In the genomic region with DNA sequence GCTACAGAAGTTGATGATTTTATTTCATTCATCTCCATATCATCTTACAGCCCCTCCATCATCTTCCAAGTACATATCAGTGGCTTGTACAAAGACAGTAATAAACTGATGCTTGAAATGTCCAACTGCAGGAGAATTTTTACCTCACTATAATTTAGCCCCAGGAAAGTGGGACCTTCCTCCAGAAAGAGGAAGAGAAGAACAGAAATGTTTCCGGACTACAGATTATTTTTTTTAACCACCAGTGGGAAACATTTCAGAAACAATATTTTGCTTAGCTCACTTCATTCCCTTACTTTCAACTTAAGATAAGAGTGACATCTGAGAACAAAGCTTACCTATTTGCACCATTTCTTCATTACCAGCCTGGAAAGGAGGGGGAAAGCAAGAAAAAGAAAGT, we compare ENCODE assay signal across 11 cellular contexts. TPM values are rescaled to one million over a fixed set of nuclear protein-coding genes. Genes with fewer than 3 reads are reported as not detected.
DNase-seq lines count a peak whose midpoint lies in the region; ATAC-seq and TF ChIP-seq lines count a peak whose summit lies in the region.
"Had no signal": no experiment of that assay in that cellular context is flagged by ENCODE, and none has a peak within 500 bp of the region (broad histone marks: within the 10 kb centered on the region; RNA-seq: fewer than 3 reads in every experiment).

No MANE protein-coding gene starts in this region.

- no peak for TF ChIP-seq POLR2A in suprapubic skin (IDR thresholded peaks at IDR 0.05)

- H3K27ac ChIP-seq in thoracic aorta (peak overlapping the region; percentile 61 to 78), suprapubic skin (no peak overlapping the region)

- TF ChIP-seq CTCF in astrocyte of the cerebellum (IDR thresholded peaks at IDR 0.05; ENCODE audit: low read depth, low read length, missing control alignments) (no peak), kidney epithelial cell (IDR thresholded peaks at IDR 0.05; ENCODE audit: insufficient read depth, low read length, poor library complexity, severe bottlenecking) (no peak), thoracic aorta (IDR thresholded peaks at IDR 0.05) (no peak), suprapubic skin (IDR thresholded peaks at IDR 0.05) (no peak)

- DNase-seq in Kasumi-1 (lab: John Stamatoyannopoulos, UW) = peak; percentile 37 to 47
- no peak for DNase-seq in astrocyte of the cerebellum (ENCODE audit: low read depth)
- DNase-seq in kidney epithelial cell (ENCODE audit: low read depth) = no peak
- DNase-seq in thoracic aorta (ENCODE audit: low spot score) = no peak
- no peak for DNase-seq in activated effector memory CD4-positive, alpha-beta T cell treated with anti-CD3 and anti-CD28 coated beads, Interleukin-2, amount 50 U/mL, for 16 hours
- no peak for DNase-seq in suprapubic skin (ENCODE audit: low spot score in 2 of 2)
- no peak for DNase-seq in NCI-H1436 (lab: John Stamatoyannopoulos, UW)
- DNase-seq: activated CD8-positive, alpha-beta memory T cell treated with anti-CD3 and anti-CD28 coated beads for 24 hours; effector memory CD8-positive, alpha-beta T cell; T-helper 1 cell had no signal

- H3K9me3 ChIP-seq in thoracic aorta (no peaks in the 10 kb centered on the region), suprapubic skin (no peaks in the 10 kb centered on the region)

- 51% methylated on average over 1 of the region's 1 CpG for WGBS in suprapubic skin

- peak overlapping the region; percentile 76 for H3K4me3 ChIP-seq in astrocyte of the cerebellum (ENCODE audit: low read depth, low read length)
- H3K4me3 ChIP-seq in kidney epithelial cell (ENCODE audit: low read depth, low read length) = peak overlapping the region; percentile 56
- peak overlapping the region; percentile 92 for H3K4me3 ChIP-seq in thoracic aorta
- no peak overlapping the region for H3K4me3 ChIP-seq in suprapubic skin

- peaks cover 5 to 18% of the 10 kb centered on the region in 2 donors for H3K4me1 ChIP-seq in thoracic aorta (ENCODE audit: control insufficient read depth in 1 of 2, low read depth in 2 of 2)
- H3K4me1 ChIP-seq in suprapubic skin = peaks cover 22% of the 10 kb centered on the region

- H3K36me3 ChIP-seq in kidney epithelial cell (ENCODE audit: control insufficient read depth, insufficient read depth, low read length) (no peaks in the 10 kb centered on the region), thoracic aorta (no peaks in the 10 kb centered on the region), suprapubic skin (no peaks in the 10 kb centered on the region)

- TF ChIP-seq EP300 in suprapubic skin (IDR thresholded peaks at IDR 0.05) = no peak

- in situ Hi-C loops in astrocyte of the cerebellum (cut with HindIII; ENCODE audit: low sequenced_read_pairs) = no loop called here

- ATAC-seq in thoracic aorta (ENCODE audit: insufficient number of reproducible peaks, low FRiP score, low read depth) = no peak
- ATAC-seq: effector memory CD8-positive, alpha-beta T cell had no signal

- H3K27me3 ChIP-seq in kidney epithelial cell (ENCODE audit: control insufficient read depth, insufficient read depth, low read length) (no peaks in the 10 kb centered on the region), thoracic aorta (replicated peaks; ENCODE audit: insufficient read depth) (no peaks in the 10 kb centered on the region), suprapubic skin (no peaks in the 10 kb centered on the region)

RNA-seq across cellular contexts. Expression of gene ADAMTS3, which starts 2.0 kb away (rescaled TPM):
- total RNA-seq in kidney epithelial cell (3.4 and 3.5 TPM in 2 replicates), thoracic aorta (1 to 10 TPM; 2.3 to 5.4 TPM), suprapubic skin (under 1 TPM; 0.21 to 0.80 (median 0.70) TPM)
- total RNA-seq: HepG2 had no signal

Comparison
In these comparisons a context has a peak if more than half of its experiments do, and no peak if none do; other contexts are left out.
1. DNase-seq: peak in Kasumi-1 (2 of 2); none in astrocyte of the cerebellum (single experiment), kidney epithelial cell (single experiment), thoracic aorta (single experiment), activated effector memory CD4-positive, alpha-beta T cell treated with anti-CD3 and anti-CD28 coated beads, Interleukin-2, amount 50 U/mL, for 16 hours (single experiment), suprapubic skin (0 of 2) and NCI-H1436 (single experiment).